ENCODE assay signal across 16 cellular contexts in the genomic region with DNA sequence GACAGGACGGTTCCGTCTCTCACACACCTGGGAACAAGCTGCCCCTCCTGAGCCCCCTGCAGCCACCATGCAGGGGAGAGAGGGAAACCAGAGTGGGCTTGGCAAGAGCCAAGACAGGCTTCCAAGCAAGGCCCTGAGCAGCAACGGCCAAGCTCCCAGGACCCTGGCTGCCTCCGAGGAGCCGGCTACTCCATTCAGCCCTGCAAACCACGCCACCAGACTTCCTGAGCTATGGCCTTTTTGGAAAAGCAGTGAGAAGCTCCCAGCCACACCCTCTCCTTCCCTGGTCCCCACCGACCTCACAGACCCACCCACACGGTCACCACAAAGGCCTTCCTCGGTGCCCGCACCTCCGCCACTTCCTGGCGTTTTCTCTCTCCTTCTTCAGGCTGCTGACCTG.
DNase-seq lines count a peak whose midpoint lies in the region; ATAC-seq, FAIRE-seq and TF ChIP-seq lines count a peak whose summit lies in the region.
"Had no signal": no experiment of that assay in that cellular context is flagged by ENCODE, and none has a peak within 500 bp of the region (broad histone marks: within the 10 kb centered on the region; RNA-seq: fewer than 3 reads in every experiment).

No MANE protein-coding gene starts in this region.

- H3K27ac Mint-ChIP-seq in chondrocyte (ENCODE audit: unreplicated experiment), result no peak overlapping the region
- H3K27ac Mint-ChIP-seq: CD4-positive, alpha-beta T cell; GM23338; IgD-negative memory B cell had no signal

- H3K27ac ChIP-seq in kidney (ENCODE audit: low read depth in 2 of 2, low read length in 2 of 2) (no peak overlapping the region), neuronal stem cell (replicated peaks; ENCODE audit: low read length) (no peak overlapping the region), WERI-Rb-1 (no peak overlapping the region)

- H3K4me1 Mint-ChIP-seq in chondrocyte (ENCODE audit: low read depth), result peaks cover 3% of the 10 kb centered on the region

- H3K4me3 Mint-ChIP-seq in chondrocyte (ENCODE audit: unreplicated experiment), result no peak overlapping the region
- H3K4me3 Mint-ChIP-seq: CD4-positive, alpha-beta T cell; GM23338; IgD-negative memory B cell had no signal

- H2BK120ac ChIP-seq in neuronal stem cell (ENCODE audit: low read depth, low read length), result no peak overlapping the region

- H2BK15ac ChIP-seq in neuronal stem cell (ENCODE audit: low read length), result no peak overlapping the region

- H3K4me1 ChIP-seq in kidney (ENCODE audit: control insufficient read depth in 1 of 2, insufficient read depth in 1 of 2, low read depth in 1 of 2, low read length in 2 of 2) (no peaks in the 10 kb centered on the region), neuronal stem cell (ENCODE audit: control insufficient read depth in 2 of 2, insufficient read depth in 1 of 2, low read depth in 1 of 2, low read length in 2 of 2) (peaks cover 0 to 3% of the 10 kb centered on the region in 2 donors)

- no peak overlapping the region for H3K4me2 ChIP-seq in neuronal stem cell (ENCODE audit: insufficient read depth, low read length, poor library complexity, severe bottlenecking)
- H3K4me2 ChIP-seq: GM23338 had no signal

- no peak overlapping the region for H2BK12ac ChIP-seq in neuronal stem cell (ENCODE audit: low read length)

- no peak for ATAC-seq in HG03135 (IDR thresholded peaks at IDR 0.05; ENCODE audit: unreplicated experiment)
- ATAC-seq: GM23338 had no signal

- H3K9me3 Mint-ChIP-seq in chondrocyte (ENCODE audit: low read depth), result no peaks in the 10 kb centered on the region
- H3K9me3 Mint-ChIP-seq: CD4-positive, alpha-beta T cell; GM23338; IgD-negative memory B cell had no signal

- H3K27me3 ChIP-seq in neuronal stem cell (ENCODE audit: control insufficient read depth in 3 of 3, insufficient read depth in 3 of 3, low read depth in 1 of 3, low read length in 3 of 3) (no peaks in the 10 kb centered on the region), WERI-Rb-1 (ENCODE audit: insufficient read depth, low read depth, severe bottlenecking) (no peaks in the 10 kb centered on the region)

- peak overlapping the region; percentile 20 for H2AK5ac ChIP-seq in neuronal stem cell (ENCODE audit: low read depth, low read length)

- no peak overlapping the region for H2BK5ac ChIP-seq in neuronal stem cell (ENCODE audit: low read length)

- no peak overlapping the region for H3K4me3 ChIP-seq in kidney (ENCODE audit: low read length in 2 of 2)
- no peak overlapping the region for H3K4me3 ChIP-seq in neuronal stem cell (ENCODE audit: low read length in 2 of 2)
- H3K4me3 ChIP-seq in WERI-Rb-1 (ENCODE audit: low read depth, low read length), result no peak overlapping the region
- H3K4me3 ChIP-seq: GM23338 had no signal

- intact Hi-C loops in kidney (cut with DNase I), result no loop called here

- DNase-seq in chondrocyte (ENCODE audit: low spot score) (peak; percentile 68), kidney (peak; percentile 34), neuronal stem cell (ENCODE audit: low spot score) (no peak), WERI-Rb-1 (no peak), GM13977 (ENCODE audit: low spot score) (no peak), NCI-H2227 treated with DMSO at 0.1 percent for 48 hours (lab: John Stamatoyannopoulos, UW) (no peak)
- DNase-seq: AML-193; C1 segment of cervical spinal cord; Calu3; CD4-positive, alpha-beta T cell; DMS 273 treated with DMSO at 0.1 percent for 48 hours; H7 had no signal

- no peak overlapping the region for H3K14ac ChIP-seq in neuronal stem cell (ENCODE audit: low read length)

- no peaks in the 10 kb centered on the region for H3K79me1 ChIP-seq in neuronal stem cell (ENCODE audit: low read depth, low read length)

- H3K36me3 ChIP-seq in kidney (ENCODE audit: control insufficient read depth in 1 of 2, insufficient read depth in 2 of 2, low read length in 2 of 2), result no peaks in the 10 kb centered on the region
- H3K36me3 ChIP-seq in neuronal stem cell (replicated peaks in 1 of 2; ENCODE audit: control insufficient read depth in 2 of 2, insufficient read depth in 2 of 2, low read length in 2 of 2), result no peaks in the 10 kb centered on the region
- no peaks in the 10 kb centered on the region for H3K36me3 ChIP-seq in WERI-Rb-1

- FAIRE-seq in kidney (lab: Jason Lieb, UNC), result no peak
- FAIRE-seq: GM18507 had no signal

- H2AFZ ChIP-seq in neuronal stem cell (ENCODE audit: low read length), result no peak overlapping the region
- H2AFZ ChIP-seq: GM23338 had no signal

- H4K91ac ChIP-seq in neuronal stem cell (ENCODE audit: low read depth, low read length, poor library complexity), result no peak overlapping the region

- no peak overlapping the region for H3K4ac ChIP-seq in neuronal stem cell (ENCODE audit: low read length)

- H3K27me3 Mint-ChIP-seq in chondrocyte (ENCODE audit: low read depth), result peaks cover 9% of the 10 kb centered on the region

- H3K9ac ChIP-seq in kidney (ENCODE audit: low read length in 2 of 2) (no peak overlapping the region), neuronal stem cell (ENCODE audit: low read depth, low read length, poor library complexity) (no peak overlapping the region)

- no peak overlapping the region for H3K23ac ChIP-seq in neuronal stem cell (ENCODE audit: low read depth, low read length, poor library complexity)

- in situ Hi-C loops in GM13977 (cut with MboI; ENCODE audit: low pct_unique_long_range_greater_than_20kb, low sequenced_read_pairs, unreplicated experiment), result no loop called here

- TF ChIP-seq CTCF in chondrocyte (IDR thresholded peaks at IDR 0.05), result no peak
- TF ChIP-seq CTCF in kidney (IDR thresholded peaks at IDR 0.05; ENCODE audit: borderline replicate concordance, extremely low read depth, insufficient read depth), result no peak
- TF ChIP-seq CTCF in WERI-Rb-1 (IDR thresholded peaks at IDR 0.05; ENCODE audit: low read depth, low read length), result no peak
- no peak for TF ChIP-seq CTCF in GM13977 (IDR thresholded peaks at IDR 0.05; ENCODE audit: extremely low read depth, insufficient read depth, missing control alignments)

- H3K18ac ChIP-seq in neuronal stem cell (ENCODE audit: low read length), result no peak overlapping the region

- no CpG with 5 or more reads among the region's 12 CpGs for WGBS in neuronal stem cell (ENCODE audit: extremely low coverage in 2 of 2, insufficient read length in 2 of 2, insufficient replicate concordance in 1 of 2), 2 donors

- no peak overlapping the region for H4K8ac ChIP-seq in neuronal stem cell (ENCODE audit: low read depth, low read length)

- H3K9me3 ChIP-seq in kidney (ENCODE audit: control insufficient read depth in 1 of 2, low read length in 2 of 2) (peaks cover 0 to 2% of the 10 kb centered on the region in 2 donors), neuronal stem cell (replicated peaks in 1 of 2; ENCODE audit: control insufficient read depth in 2 of 2, insufficient read depth in 1 of 2, low read depth in 1 of 2, low read length in 2 of 2) (peaks cover 0 to 2% of the 10 kb centered on the region in 2 donors), WERI-Rb-1 (ENCODE audit: severe bottlenecking) (no peaks in the 10 kb centered on the region)

- no peaks in the 10 kb centered on the region for H3K36me3 Mint-ChIP-seq in chondrocyte (ENCODE audit: low read depth)
- H3K36me3 Mint-ChIP-seq: IgD-negative memory B cell had no signal

Comparison
In these comparisons a context has a peak if more than half of its experiments do, and no peak if none do; other contexts are left out.
1. DNase-seq: peak in chondrocyte (single experiment) and kidney (single experiment); none in neuronal stem cell (single experiment), WERI-Rb-1 (single experiment), GM13977 (single experiment) and NCI-H2227 treated with DMSO at 0.1 percent for 48 hours (single experiment).